In the genomic region with DNA sequence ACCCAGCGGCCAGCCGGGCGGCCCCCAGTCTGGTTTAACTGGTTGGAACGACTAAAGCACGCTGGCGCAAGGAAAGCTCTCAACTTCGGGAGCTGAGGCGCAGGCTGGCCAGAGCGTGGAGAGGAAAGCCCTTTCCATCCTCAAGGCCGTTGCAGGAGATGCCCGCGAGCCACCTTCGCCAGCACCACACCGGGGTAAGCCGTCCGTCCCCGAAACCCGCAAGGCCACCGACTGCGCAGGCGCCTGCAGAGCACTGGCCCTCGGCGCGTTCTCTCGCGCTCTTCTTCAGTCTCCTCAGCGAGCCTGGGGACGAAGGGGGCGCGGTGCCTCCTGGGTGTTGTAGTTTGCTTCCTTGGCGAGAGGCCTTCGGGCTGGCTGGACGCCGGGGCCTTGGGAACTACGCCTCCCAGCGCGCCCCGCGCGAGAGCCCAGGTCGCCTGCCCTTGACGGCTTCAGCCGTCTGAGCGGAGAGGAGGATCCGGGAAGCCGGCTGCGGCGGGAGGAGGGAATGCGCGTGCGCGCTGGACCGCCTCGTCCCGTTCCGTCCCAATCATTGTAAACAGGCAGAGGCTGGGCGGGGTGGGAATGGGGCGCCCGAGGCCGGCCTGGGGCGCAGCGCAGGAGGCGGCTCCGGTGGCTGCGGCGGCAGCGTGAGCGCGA, we compare ENCODE assay signal across 1 cellular context.
A peak's percentile ranks its signal among the peaks of the same experiment; 100 is the strongest.
TF ChIP-seq lines count a peak whose summit lies in the region.

Gene RALBP1 (plus strand): TSS at position 531 of the 660 bp plus-strand sequence. CDS start 37,533 bp downstream, outside the sequence.

TF ChIP-seq in HepG2, 621 proteins besides CTCF, POLR2A, EP300 and RAD21 (continued from another document and continues in another):
- TF ChIP-seq, protein P1, sequence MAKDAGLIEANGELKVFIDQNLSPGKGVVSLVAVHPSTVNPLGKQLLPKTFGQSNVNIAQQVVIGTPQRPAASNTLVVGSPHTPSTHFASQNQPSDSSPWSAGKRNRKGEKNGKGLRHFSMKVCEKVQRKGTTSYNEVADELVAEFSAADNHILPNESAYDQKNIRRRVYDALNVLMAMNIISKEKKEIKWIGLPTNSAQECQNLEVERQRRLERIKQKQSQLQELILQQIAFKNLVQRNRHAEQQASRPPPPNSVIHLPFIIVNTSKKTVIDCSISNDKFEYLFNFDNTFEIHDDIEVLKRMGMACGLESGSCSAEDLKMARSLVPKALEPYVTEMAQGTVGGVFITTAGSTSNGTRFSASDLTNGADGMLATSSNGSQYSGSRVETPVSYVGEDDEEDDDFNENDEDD (CRISPR knock-in tag; IDR thresholded peaks at IDR 0.05; ENCODE audit: borderline replicate concordance) = peak; percentile 69; the same call in 1 of the 2 replicates
- TF ChIP-seq ATRX (CRISPR knock-in tag; IDR thresholded peaks at IDR 0.05; ENCODE audit: borderline replicate concordance) (no peak), HMG20B (CRISPR knock-in tag; conservative IDR thresholded peaks at IDR 0.05) (no peak), ZSCAN25 (CRISPR knock-in tag; IDR thresholded peaks at IDR 0.05) (no peak), PRDM15 (CRISPR knock-in tag; IDR thresholded peaks at IDR 0.05) (no peak; the same call in 1 of the 2 replicates), SRSF1 (optimal IDR thresholded peaks at IDR 0.05; ENCODE audit: low read depth, low read length) (peak; percentile 95), MXD3 (CRISPR knock-in tag; IDR thresholded peaks at IDR 0.05) (no peak), ATAD3A (CRISPR knock-in tag; IDR thresholded peaks at IDR 0.05) (0 out of 2 replicates have a peak, but pooled peaks have one; percentile 47), AGO2 (optimal IDR thresholded peaks at IDR 0.05; ENCODE audit: low read depth, low read length) (peak; percentile 68), MYC (CRISPR knock-in tag; IDR thresholded peaks at IDR 0.05; ENCODE audit: borderline replicate concordance) (peak; percentile 40; the same call in 1 of the 2 replicates), CHD2 (IDR thresholded peaks at IDR 0.05; ENCODE audit: low read depth, low read length) (peak; percentile 92), EZH2 (conservative IDR thresholded peaks at IDR 0.05; ENCODE audit: low read depth, low read length) (no peak), MED13 (CRISPR knock-in tag; IDR thresholded peaks at IDR 0.05) (no peak), RNF2 (conservative IDR thresholded peaks at IDR 0.05; ENCODE audit: low read depth) (no peak), MAFK (conservative IDR thresholded peaks at IDR 0.05 in 1 of 2, IDR thresholded peaks at IDR 0.05 in 1 of 2; ENCODE audit: low read length in 2 of 2) (no peak), SKI (IDR thresholded peaks at IDR 0.05; ENCODE audit: partially characterized antibody) (peak; percentile 39), TCF12 (IDR thresholded peaks at IDR 0.05) (no peak), TCF12 (CRISPR knock-in tag; IDR thresholded peaks at IDR 0.05) (no peak), SALL1 (CRISPR knock-in tag; IDR thresholded peaks at IDR 0.05) (peak; percentile 72; the same call in 1 of the 2 replicates), ZNF256 (CRISPR knock-in tag; conservative IDR thresholded peaks at IDR 0.05) (0 out of 2 replicates have a peak, but pooled peaks have one; percentile 16), ZMYM4 (CRISPR knock-in tag; IDR thresholded peaks at IDR 0.05) (peak; percentile 65), ZBTB20 (CRISPR knock-in tag; IDR thresholded peaks at IDR 0.05; ENCODE audit: borderline replicate concordance, low read depth) (no peak; the same call in 1 of the 2 replicates), FOSL2 (CRISPR knock-in tag; IDR thresholded peaks at IDR 0.05) (no peak; the same call in 1 of the 2 replicates), TBX3 (IDR thresholded peaks at IDR 0.05; ENCODE audit: borderline replicate concordance) (no peak), CCAR2 (optimal IDR thresholded peaks at IDR 0.05; ENCODE audit: low read depth, low read length) (no peak), SIX4 (CRISPR knock-in tag; IDR thresholded peaks at IDR 0.05) (no peak), ZHX2 (IDR thresholded peaks at IDR 0.05; ENCODE audit: low read depth) (peak; percentile 37; the same call in 1 of the 2 replicates), ZHX2 (CRISPR knock-in tag; IDR thresholded peaks at IDR 0.05; ENCODE audit: borderline replicate concordance) (0 out of 2 replicates have a peak, but pooled peaks have one; percentile 20), MIER3 (CRISPR knock-in tag; IDR thresholded peaks at IDR 0.05; ENCODE audit: borderline replicate concordance) (peak; percentile 22; the same call in 1 of the 2 replicates), MAFG (CRISPR knock-in tag; IDR thresholded peaks at IDR 0.05) (no peak), ZNF224 (CRISPR knock-in tag; IDR thresholded peaks at IDR 0.05) (no peak), FOXC1 (CRISPR knock-in tag; IDR thresholded peaks at IDR 0.05; ENCODE audit: borderline replicate concordance) (0 out of 2 replicates have a peak, but pooled peaks have one; percentile 12), ZNF430 (CRISPR knock-in tag; IDR thresholded peaks at IDR 0.05) (peak; percentile 95), ZNF552 (CRISPR knock-in tag; IDR thresholded peaks at IDR 0.05; ENCODE audit: borderline replicate concordance) (peak; percentile 91), FOSL1 (CRISPR knock-in tag; IDR thresholded peaks at IDR 0.05; ENCODE audit: borderline replicate concordance) (no peak), KLF16 (CRISPR knock-in tag; IDR thresholded peaks at IDR 0.05) (peak in 1 of 2 experiments; percentile 48; a peak in 1 of 4 replicates), CHCHD3 (CRISPR knock-in tag; IDR thresholded peaks at IDR 0.05) (no peak), CREB1 (IDR thresholded peaks at IDR 0.05) (peak; percentile 87), CREB1 (CRISPR knock-in tag; IDR thresholded peaks at IDR 0.05) (peak; percentile 94)
- TF ChIP-seq, protein P2, sequence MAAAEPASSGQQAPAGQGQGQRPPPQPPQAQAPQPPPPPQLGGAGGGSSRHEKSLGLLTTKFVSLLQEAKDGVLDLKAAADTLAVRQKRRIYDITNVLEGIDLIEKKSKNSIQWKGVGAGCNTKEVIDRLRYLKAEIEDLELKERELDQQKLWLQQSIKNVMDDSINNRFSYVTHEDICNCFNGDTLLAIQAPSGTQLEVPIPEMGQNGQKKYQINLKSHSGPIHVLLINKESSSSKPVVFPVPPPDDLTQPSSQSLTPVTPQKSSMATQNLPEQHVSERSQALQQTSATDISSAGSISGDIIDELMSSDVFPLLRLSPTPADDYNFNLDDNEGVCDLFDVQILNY (CRISPR knock-in tag; conservative IDR thresholded peaks at IDR 0.05) = no peak; the same call in 1 of the 2 replicates
